Comparison of ENCODE assay signal across 12 cellular contexts in genomic region chr2:238523158-238524110, GRCh38.
DNase-seq lines count a peak whose midpoint lies in the region; ATAC-seq and TF ChIP-seq lines count a peak whose summit lies in the region.
"Had no signal": no experiment of that assay in that cellular context is flagged by ENCODE, and none has a peak within 500 bp of the region (broad histone marks: within the 10 kb centered on the region; RNA-seq: fewer than 3 reads in every experiment).

No MANE protein-coding gene starts in this region.

- 47 to 60% methylated on average over 39 to 40 of the region's 40 CpGs for WGBS in lower leg skin, 2 donors

- H3K4me3 ChIP-seq in HFF-Myc (replicated peaks; ENCODE audit: low read depth, low read length) (no peak overlapping the region), lower leg skin (ENCODE audit: low read depth, poor library complexity, severe bottlenecking) (no peak overlapping the region)

- intact Hi-C loops in lower leg skin (cut with DNase I; ENCODE audit: low total_unique reads) = no loop called here

- no peak overlapping the region for H3K27ac Mint-ChIP-seq in stimulated activated naive B cell treated with anti-CD40 and anti-IgM and Interleukin-4, amounts not matched to agents 10 μg/mL and 1 μg/mL and 100 μg/mL, for 72 hours
- H3K27ac Mint-ChIP-seq: T-cell had no signal

- ATAC-seq in HG02642 (IDR thresholded peaks at IDR 0.05; ENCODE audit: poor library complexity, unreplicated experiment) (no peak), GM18519 (IDR thresholded peaks at IDR 0.05; ENCODE audit: low FRiP score, unreplicated experiment) (no peak)
- ATAC-seq in stimulated activated naive B cell treated with anti-CD40 and anti-IgM and Interleukin-4, amounts not matched to agents 10 μg/mL and 1 μg/mL and 100 μg/mL, for 72 hours (replicated peaks) = no peak
- ATAC-seq: T-cell had no signal

- H3K4me1 Mint-ChIP-seq in stimulated activated naive B cell treated with anti-CD40 and anti-IgM and Interleukin-4, amounts not matched to agents 10 μg/mL and 1 μg/mL and 100 μg/mL, for 72 hours = no peaks in the 10 kb centered on the region
- H3K4me1 Mint-ChIP-seq: T-cell had no signal

- peak; percentile 97 for DNase-seq in HFF-Myc (ENCODE audit: extremely low read depth, low read depth)
- peak; percentile 67 for DNase-seq in ecto neural progenitor cell (ENCODE audit: low spot score)
- DNase-seq in lower leg skin (ENCODE audit: low spot score in 2 of 2) = peak; percentile 80 to 94
- DNase-seq in GM20000 (ENCODE audit: low spot score) = no peak
- DNase-seq in stimulated activated naive B cell treated with anti-CD40 and anti-IgM and Interleukin-4, amounts not matched to agents 10 μg/mL and 1 μg/mL and 100 μg/mL, for 72 hours = no peak
- DNase-seq: activated T-cell treated with anti-CD3 and anti-CD28 coated beads, Interleukin-2, amount 50 U/mL, for 48 hours; NCI-H1930; T-cell had no signal

- H3K9me3 Mint-ChIP-seq in stimulated activated naive B cell treated with anti-CD40 and anti-IgM and Interleukin-4, amounts not matched to agents 10 μg/mL and 1 μg/mL and 100 μg/mL, for 72 hours = peaks cover 0 to 4% of the 10 kb centered on the region in 2 donors
- H3K9me3 Mint-ChIP-seq: T-cell had no signal

- no peak overlapping the region for H3K4me3 Mint-ChIP-seq in stimulated activated naive B cell treated with anti-CD40 and anti-IgM and Interleukin-4, amounts not matched to agents 10 μg/mL and 1 μg/mL and 100 μg/mL, for 72 hours
- H3K4me3 Mint-ChIP-seq: T-cell had no signal

- TF ChIP-seq CTCF in 22Rv1 (IDR thresholded peaks at IDR 0.05) (0 out of 2 replicates have a peak, but pooled peaks have one; percentile 6), HFF-Myc (IDR thresholded peaks at IDR 0.05; ENCODE audit: low read depth, low read length, missing control alignments) (peak; percentile 75), lower leg skin (IDR thresholded peaks at IDR 0.05) (no peak), GM20000 (IDR thresholded peaks at IDR 0.05; ENCODE audit: extremely low read depth, missing control alignments) (no peak)

- no peak overlapping the region for H3K27ac ChIP-seq in 22Rv1
- H3K27ac ChIP-seq: C4-2B had no signal

- H3K27me3 Mint-ChIP-seq in stimulated activated naive B cell treated with anti-CD40 and anti-IgM and Interleukin-4, amounts not matched to agents 10 μg/mL and 1 μg/mL and 100 μg/mL, for 72 hours = peaks cover 4 to 33% of the 10 kb centered on the region in 2 donors

- peaks cover 2 to 7% of the 10 kb centered on the region in 2 donors for H3K36me3 Mint-ChIP-seq in stimulated activated naive B cell treated with anti-CD40 and anti-IgM and Interleukin-4, amounts not matched to agents 10 μg/mL and 1 μg/mL and 100 μg/mL, for 72 hours
- H3K36me3 Mint-ChIP-seq: T-cell had no signal

- TF ChIP-seq POLR2A in lower leg skin (IDR thresholded peaks at IDR 0.05) = no peak

Comparison
In these comparisons a context has a peak if more than half of its experiments do, and no peak if none do; other contexts are left out.
1. CTCF ChIP-seq: peak in 22Rv1 (single experiment) and HFF-Myc (single experiment); none in lower leg skin (0 of 3) and GM20000 (single experiment).
2. DNase-seq: peak in HFF-Myc (single experiment), ecto neural progenitor cell (single experiment) and lower leg skin (2 of 2); none in GM20000 (single experiment) and stimulated activated naive B cell treated with anti-CD40 and anti-IgM and Interleukin-4, amounts not matched to agents 10 μg/mL and 1 μg/mL and 100 μg/mL, for 72 hours (single experiment).